ENCODE assay signal across 8 cellular contexts in genomic region chr18:9516437-9517064, GRCh38. TPM values are rescaled to one million over a fixed set of nuclear protein-coding genes. Genes with fewer than 3 reads are reported as not detected.
DNase-seq lines count a peak whose midpoint lies in the region; ATAC-seq and TF ChIP-seq lines count a peak whose summit lies in the region.

No MANE protein-coding gene starts in this region.

- intact Hi-C loops in body of pancreas (cut with DNase I) (no loop called here), transverse colon (cut with DNase I; ENCODE audit: low total_unique reads) (no loop called here)

- H3K4me3 ChIP-seq in BE2C (ENCODE audit: low read depth, low read length): no peak overlapping the region
- no peak overlapping the region for H3K4me3 ChIP-seq in body of pancreas
- no peak overlapping the region for H3K4me3 ChIP-seq in transverse colon

- H3K9me3 ChIP-seq in BE2C: no peaks in the 10 kb centered on the region
- H3K9me3 ChIP-seq in body of pancreas: no peaks in the 10 kb centered on the region
- no peaks in the 10 kb centered on the region for H3K9me3 ChIP-seq in transverse colon

- in situ Hi-C loops in transverse colon (cut with MboI; ENCODE audit: low pct_ligation_motif_present in 1 of 4, low pct_unique_long_range_greater_than_20kb in 1 of 4, low sequenced_read_pairs in 3 of 4): loop anchor here in 3 of 4 donors (25.0 kb wide), 2 partner anchors 179 to 454 kb away; partner anchors contain the start of gene TWSG1 (in 2 of the 3)

- no peaks in the 10 kb centered on the region for H3K27me3 ChIP-seq in BE2C
- H3K27me3 ChIP-seq in body of pancreas: no peaks in the 10 kb centered on the region
- no peaks in the 10 kb centered on the region for H3K27me3 ChIP-seq in transverse colon

- no peaks in the 10 kb centered on the region for H3K36me3 ChIP-seq in BE2C
- H3K36me3 ChIP-seq in body of pancreas (replicated peaks in 1 of 2; ENCODE audit: insufficient read depth in 1 of 2, low read depth in 2 of 2): no peaks in the 10 kb centered on the region
- H3K36me3 ChIP-seq in transverse colon: peaks cover 0 to 10% (median 0%) of the 10 kb centered on the region in 4 donors

- H3K4me1 ChIP-seq in BE2C (no peaks in the 10 kb centered on the region), body of pancreas (no peaks in the 10 kb centered on the region), transverse colon (peaks cover 0 to 17% (median 0%) of the 10 kb centered on the region in 4 donors)

- TF ChIP-seq POLR2A in body of pancreas (IDR thresholded peaks at IDR 0.05): no peak
- no peak for TF ChIP-seq POLR2A in transverse colon (IDR thresholded peaks at IDR 0.05)

- ATAC-seq in body of pancreas (peak; percentile 47), GM21717 (IDR thresholded peaks at IDR 0.05; ENCODE audit: unreplicated experiment) (no peak), GM21390 (IDR thresholded peaks at IDR 0.05; ENCODE audit: unreplicated experiment) (no peak)

- TF ChIP-seq CTCF in BE2C (IDR thresholded peaks at IDR 0.05; ENCODE audit: low read depth, low read length) (peak; percentile 75), GM20000 (IDR thresholded peaks at IDR 0.05; ENCODE audit: extremely low read depth, missing control alignments) (peak; percentile 76), body of pancreas (IDR thresholded peaks at IDR 0.05) (peak; percentile 43 to 78 (median 72)), transverse colon (IDR thresholded peaks at IDR 0.05) (peak; percentile 75 to 91 (median 81))

- DNase-seq in BE2C (no peak), GM20000 (ENCODE audit: low spot score) (peak; percentile 50), NCI-H446 (lab: John Stamatoyannopoulos, UW) (peak; percentile 1 to 66), body of pancreas (peak in 2 of 4 donors; percentile 20 to 23), kidney glomerular epithelial cell (lab: John Stamatoyannopoulos, UW) (peak; percentile 45), transverse colon (no peak)

- WGBS in body of pancreas, 2 donors: 69% methylated on average over 4 of the region's 4 CpGs
- WGBS in transverse colon (ENCODE audit: low coverage in 1 of 2), 2 donors: 72 to 74% methylated on average over 4 of the region's 4 CpGs

- TF ChIP-seq EP300 in transverse colon (IDR thresholded peaks at IDR 0.05; ENCODE audit: low read depth): no peak

- no peak overlapping the region for H3K27ac ChIP-seq in body of pancreas
- H3K27ac ChIP-seq in transverse colon: peak overlapping the region in 1 of 4 donors; percentile 34

RNA-seq across cellular contexts. Expression of gene RALBP1, which starts 41.2 kb away (rescaled TPM):
- polyA plus RNA-seq in BE2C (2012; ENCODE audit: insufficient read depth, insufficient read length, low read depth): 31.7 TPM
- 10 to 100 TPM; 22.1 to 29.6 TPM for total RNA-seq in body of pancreas
- 10 to 100 TPM; 34.2 to 93.3 (median 70.6) TPM for total RNA-seq in transverse colon

Comparison
In these comparisons a context has a peak if more than half of its experiments do, and no peak if none do; other contexts are left out.
1. DNase-seq: peak in GM20000 (single experiment), NCI-H446 (2 of 2) and kidney glomerular epithelial cell (single experiment); none in BE2C (single experiment) and transverse colon (single experiment).
2. Peak in every context shown above with its lines, with median percentiles within 50 percentile points of each other: CTCF ChIP-seq.